12 cellular contexts compared by ENCODE assay signal in genomic region chr3:146507331-146508120, GRCh38. TPM values are rescaled to one million over a fixed set of nuclear protein-coding genes. Genes with fewer than 3 reads are reported as not detected.
DNase-seq lines count a peak whose midpoint lies in the region; ATAC-seq, FAIRE-seq and TF ChIP-seq lines count a peak whose summit lies in the region.
"Had no signal": no experiment of that assay in that cellular context is flagged by ENCODE, and none has a peak within 500 bp of the region (broad histone marks: within the 10 kb centered on the region; RNA-seq: fewer than 3 reads in every experiment).

No MANE protein-coding gene starts in this region.

- TF ChIP-seq POLR2A in H1 (IDR thresholded peaks at IDR 0.05; ENCODE audit: control extremely low read depth in 1 of 2, low read depth in 2 of 2, low read length in 2 of 2) (no peak), thyroid gland (IDR thresholded peaks at IDR 0.05) (no peak)

- H3K79me1 ChIP-seq in H1 (ENCODE audit: low read depth, low read length), result no peaks in the 10 kb centered on the region

- intact Hi-C loops in right cardiac atrium (cut with DNase I), result no loop called here
- intact Hi-C loops in left ventricle myocardium superior (cut with micrococcal nuclease), result no loop called here
- intact Hi-C loops in thyroid gland (cut with DNase I), result no loop called here

- H3K27ac ChIP-seq in right cardiac atrium (ENCODE audit: low read length) (peak overlapping the region; percentile 51), H1 (ENCODE audit: low read depth, low read length) (no peak overlapping the region), thyroid gland (peak overlapping the region in 1 of 3 donors; percentile 9)

- no peaks in the 10 kb centered on the region for H3K27me3 Mint-ChIP-seq in nephron (ENCODE audit: low read depth)
- H3K27me3 Mint-ChIP-seq: activated B cell treated with CpG ODN at 0.5 μM for 24 hours had no signal

- no peak overlapping the region for H3K56ac ChIP-seq in H1 (replicated peaks; ENCODE audit: insufficient read length, low read depth, low read length)

- ATAC-seq in right cardiac atrium, result peak in 1 of 2 donors; percentile 16
- ATAC-seq in left ventricle myocardium superior, result no peak
- ATAC-seq in GM18861 (IDR thresholded peaks at IDR 0.05; ENCODE audit: unreplicated experiment), result no peak

- no peak for FAIRE-seq in H1 (lab: Jason Lieb, UNC)

- H3K27ac Mint-ChIP-seq in nephron, result peak overlapping the region; percentile 70 to 88 (median 80)
- H3K27ac Mint-ChIP-seq: activated B cell treated with CpG ODN at 0.5 μM for 24 hours had no signal

- H3K9me3 Mint-ChIP-seq in nephron, result no peaks in the 10 kb centered on the region
- H3K9me3 Mint-ChIP-seq: activated B cell treated with CpG ODN at 0.5 μM for 24 hours had no signal

- no peak overlapping the region for H3K9ac ChIP-seq in H1 (replicated peaks in 1 of 4; ENCODE audit: extremely low read depth in 1 of 4, low read depth in 3 of 4, low read length in 3 of 4)

- no peak overlapping the region for H4K8ac ChIP-seq in H1 (ENCODE audit: extremely low read depth, insufficient read depth, low read length)

- H3K14ac ChIP-seq in H1 (ENCODE audit: insufficient read length), result no peak overlapping the region

- no peak overlapping the region for H4K5ac ChIP-seq in H1 (ENCODE audit: insufficient read length, low read depth, low read length)

- no peak overlapping the region for H3K4me3 Mint-ChIP-seq in nephron
- H3K4me3 Mint-ChIP-seq: activated B cell treated with CpG ODN at 0.5 μM for 24 hours had no signal

- CTCF ChIA-PET in H1 (lab: Charles Lee; ENCODE audit: partially characterized antibody), result interaction anchor here (1.5 kb wide), 1 partner anchor 19 kb away, joined by 3 read pairs; no protein-coding TSS in a partner anchor

- DNase-seq in right cardiac atrium, result no peak
- no peak for DNase-seq in left ventricle myocardium superior
- no peak for DNase-seq in H1 (ENCODE audit: low read depth in 1 of 2, low spot score in 2 of 2)
- no peak for DNase-seq in thyroid gland
- no peak for DNase-seq in iPS-NIHi7 (ENCODE audit: extremely low spot score)
- no peak for DNase-seq in H7
- DNase-seq: activated B cell treated with CpG ODN at 0.5 μM for 24 hours, cortex of kidney, DMS 273 treated with DMSO at 0.1 percent for 48 hours had no signal

- H3K4me3 ChIP-seq in right cardiac atrium (ENCODE audit: low read length), result no peak overlapping the region
- H3K4me3 ChIP-seq in H1 (ENCODE audit: extremely low read depth in 1 of 4, insufficient read depth in 2 of 4, low read depth in 3 of 4, low read length in 4 of 4), result no peak overlapping the region
- H3K4me3 ChIP-seq in thyroid gland (replicated peaks in 1 of 3), result no peak overlapping the region
- H3K4me3 ChIP-seq in H7 (ENCODE audit: insufficient read depth, low read depth, low read length), result no peak overlapping the region

- H3K23ac ChIP-seq in H1 (ENCODE audit: insufficient read length), result no peak overlapping the region

- POLR2A ChIA-PET in H1 (lab: Charles Lee; ENCODE audit: partially characterized antibody), result interaction anchor here (1.0 kb wide), 1 partner anchor 37 kb away, joined by 3 read pairs; the partner anchor contains the start of gene PLSCR1

- H3K18ac ChIP-seq in H1 (ENCODE audit: extremely low read depth, low read length), result peak overlapping the region; percentile 66; the same call in 1 of the 2 replicates

- no peak overlapping the region for H3K4me2 ChIP-seq in H1 (ENCODE audit: insufficient read depth in 1 of 2, low read depth in 2 of 2, low read length in 2 of 2)

- no peaks in the 10 kb centered on the region for H3K27me3 ChIP-seq in right cardiac atrium (ENCODE audit: control insufficient read depth, insufficient read depth)
- no peaks in the 10 kb centered on the region for H3K27me3 ChIP-seq in H1 (replicated peaks in 1 of 4; ENCODE audit: control insufficient read depth in 3 of 4, extremely low read depth in 1 of 4, insufficient read depth in 3 of 4, low read length in 3 of 4)
- no peaks in the 10 kb centered on the region for H3K27me3 ChIP-seq in thyroid gland
- H3K27me3 ChIP-seq in H7 (ENCODE audit: control insufficient read depth, insufficient read depth, low read length), result no peaks in the 10 kb centered on the region

- H4K91ac ChIP-seq in H1 (replicated peaks; ENCODE audit: insufficient read length, low read length), result peak overlapping the region; percentile 70

- H3K23me2 ChIP-seq in H1 (ENCODE audit: low read depth, low read length), result no peaks in the 10 kb centered on the region; the same call in 1 of the 2 replicates

- no peak overlapping the region; the same call in 1 of the 2 replicates for H2AK5ac ChIP-seq in H1 (ENCODE audit: low read depth, low read length)

- no peak for TF ChIP-seq RAD21 in H1 (IDR thresholded peaks at IDR 0.05 in 1 of 2, conservative IDR thresholded peaks at IDR 0.05 in 1 of 2; ENCODE audit: low read depth in 2 of 2, low read length in 2 of 2)

- no peak overlapping the region for H2AFZ ChIP-seq in H1 (ENCODE audit: low read length)

- no peak overlapping the region for H3K4ac ChIP-seq in H1 (replicated peaks; ENCODE audit: insufficient read length, low read depth, low read length)

- H3K4me1 ChIP-seq in right cardiac atrium (ENCODE audit: control insufficient read depth, insufficient read depth, low read length) (no peaks in the 10 kb centered on the region), H1 (replicated peaks in 1 of 4; ENCODE audit: control insufficient read depth in 3 of 4, insufficient read depth in 4 of 4, low read length in 3 of 4) (peaks cover 0 to 7% (median 6%) of the 10 kb centered on the region in 4 experiments; a peak in 4 of 7 replicates), thyroid gland (no peaks in the 10 kb centered on the region)

- H2BK5ac ChIP-seq in H1 (ENCODE audit: low read depth, low read length), result peak overlapping the region; percentile 81; the same call in 1 of the 2 replicates

- TF ChIP-seq EP300 in H1 (IDR thresholded peaks at IDR 0.05; ENCODE audit: borderline replicate concordance in 1 of 2, low read depth in 2 of 2, low read length in 2 of 2), result no peak

- TF ChIP-seq CTCF in H1 (IDR thresholded peaks at IDR 0.05; ENCODE audit: control extremely low read depth in 1 of 3, insufficient read depth in 1 of 3, low read depth in 1 of 3, low read length in 3 of 3) (no peak), nephron (IDR thresholded peaks at IDR 0.05; ENCODE audit: unreplicated experiment in 3 of 3) (no peak), thyroid gland (IDR thresholded peaks at IDR 0.05) (no peak)

- H2BK20ac ChIP-seq in H1 (ENCODE audit: low read length), result 0 out of 2 replicates have a peak overlapping the region, but pooled peaks have one; percentile 37

- H3K36me3 Mint-ChIP-seq in nephron (ENCODE audit: low read depth), result no peaks in the 10 kb centered on the region

- peak overlapping the region; percentile 65; the same call in 1 of the 2 replicates for H2BK15ac ChIP-seq in H1 (ENCODE audit: low read length)

- H3K79me2 ChIP-seq in H1 (ENCODE audit: control insufficient read depth in 1 of 2, insufficient read depth in 2 of 2, low read length in 2 of 2), result no peaks in the 10 kb centered on the region

- H2BK12ac ChIP-seq in H1 (ENCODE audit: low read depth, low read length), result no peak overlapping the region

- H3K4me1 Mint-ChIP-seq in nephron, result peaks cover 12% of the 10 kb centered on the region

- H3K9me3 ChIP-seq in right cardiac atrium (ENCODE audit: control insufficient read depth, low read length), result no peaks in the 10 kb centered on the region
- H3K9me3 ChIP-seq in H1 (ENCODE audit: insufficient read depth in 2 of 2, low read depth in 1 of 2, low read length in 1 of 2), result no peaks in the 10 kb centered on the region
- no peaks in the 10 kb centered on the region for H3K9me3 ChIP-seq in thyroid gland

- H3K36me3 ChIP-seq in H1 (ENCODE audit: control insufficient read depth in 2 of 4, insufficient read depth in 4 of 4, low read length in 3 of 4), result no peaks in the 10 kb centered on the region; a peak in 2 of 8 replicates
- no peaks in the 10 kb centered on the region for H3K36me3 ChIP-seq in thyroid gland
- H3K36me3 ChIP-seq in H7 (replicated peaks; ENCODE audit: control insufficient read depth, insufficient read depth, low read length), result no peaks in the 10 kb centered on the region

- 83% methylated on average over 1 of the region's 1 CpG for WGBS in right cardiac atrium
- 89% methylated on average over 1 of the region's 1 CpG; no CpG with 5 or more reads in 1 of the 2 experiments for WGBS in H1 (ENCODE audit: extremely low coverage in 1 of 2, insufficient coverage in 1 of 2, insufficient read length in 1 of 2, insufficient replicate concordance in 2 of 2, low coverage in 1 of 2, low lambda C conversion rate in 2 of 2, missing lambda C conversion rate in 1 of 2), 2 experiments
- 94 to 98% methylated on average over 1 of the region's 1 CpG for WGBS in thyroid gland, 2 donors

- H2BK120ac ChIP-seq in H1 (replicated peaks; ENCODE audit: low read depth, low read length), result no peak overlapping the region

- no peaks in the 10 kb centered on the region for H4K20me1 ChIP-seq in H1 (replicated peaks in 1 of 2; ENCODE audit: control insufficient read depth in 1 of 2, insufficient read depth in 2 of 2, low read length in 2 of 2)

RNA-seq across cellular contexts. Expression of gene PLSCR1, which starts 36.9 kb away (rescaled TPM):
- total RNA-seq in right cardiac atrium, result 10 to 100 TPM; 29.2 to 66.9 (median 32.8) TPM
- polyA plus RNA-seq in right cardiac atrium, result 20.8 TPM
- total RNA-seq in left ventricle myocardium superior, result 23.6 TPM
- 48.3 and 48.5 TPM in 2 replicates for total RNA-seq in H1 (2021; fragmentation: NEBNext Ultra II Directional; extraction: Animal tissue kit (Norgen Biotek cat#: 25700))
- polyA plus RNA-seq in H1 (2011; rRNA removed), result 30.4 and 32.2 TPM in 2 replicates
- polyA plus RNA-seq in H1 (2011; cell fraction: cytosol; rRNA removed), result 38.8 TPM
- 40.4 TPM for polyA plus RNA-seq in H1 (2011; cell fraction: nucleus; rRNA removed)
- 27.5 to 38.0 TPM (median 33.7 TPM) in 4 replicates for polyA plus RNA-seq in H1 (2012, experiment 1 of 2)
- polyA plus RNA-seq in H1 (2012, experiment 2 of 2), result 9.5 TPM
- polyA plus RNA-seq in H1 (2013, experiment 1 of 2), result 26.9 TPM
- 27.4 TPM for polyA plus RNA-seq in H1 (2013, experiment 2 of 2)
- polyA minus RNA-seq in H1 (2011; rRNA and poly(A)+ RNA removed), result 25.0 and 32.9 TPM in 2 replicates
- 19.1 TPM for polyA minus RNA-seq in H1 (2011; cell fraction: cytosol; rRNA and poly(A)+ RNA removed)
- 55.5 TPM for polyA minus RNA-seq in H1 (2011; cell fraction: nucleus; rRNA and poly(A)+ RNA removed)
- 100 to 1,000 TPM in 1 of 4 donors, 10 to 100 TPM in 3; 57.6 to 103 (median 77.3) TPM for total RNA-seq in thyroid gland
- 60.2 and 75.2 TPM in 2 replicates for total RNA-seq in H7 (2014; rRNA removed; shearing (Covaris generic))

RNA-seq across cellular contexts. Expression of gene PLSCR2, which starts 38.2 kb away (rescaled TPM):
- total RNA-seq in right cardiac atrium (under 1 TPM in 1 of 4 donors, not detected in 3; 0.23 TPM), left ventricle myocardium superior (not detected), thyroid gland (not detected)
- polyA plus RNA-seq in right cardiac atrium (not detected), H1 (2011; rRNA removed) (not detected in 2 replicates)
- total RNA-seq in H1 (2021; fragmentation: NEBNext Ultra II Directional; extraction: Animal tissue kit (Norgen Biotek cat#: 25700)), result not detected in 2 replicates
- not detected for polyA plus RNA-seq in H1 (2011; cell fraction: cytosol; rRNA removed)
- not detected for polyA plus RNA-seq in H1 (2011; cell fraction: nucleus; rRNA removed)
- not detected in 4 replicates for polyA plus RNA-seq in H1 (2012, experiment 1 of 2)
- not detected for polyA plus RNA-seq in H1 (2012, experiment 2 of 2)
- not detected for polyA plus RNA-seq in H1 (2013, experiment 1 of 2)
- not detected for polyA plus RNA-seq in H1 (2013, experiment 2 of 2)
- polyA minus RNA-seq in H1 (2011; rRNA and poly(A)+ RNA removed), result 0.12 TPM in 1 of 2 replicates, not detected in the other
- not detected for polyA minus RNA-seq in H1 (2011; cell fraction: cytosol; rRNA and poly(A)+ RNA removed)
- not detected for polyA minus RNA-seq in H1 (2011; cell fraction: nucleus; rRNA and poly(A)+ RNA removed)
- 5.1 TPM in 1 of 2 replicates, not detected in the other for total RNA-seq in H7 (2014; rRNA removed; shearing (Covaris generic))
- total RNA-seq: activated B cell treated with CpG ODN at 0.5 μM for 24 hours had no signal
- polyA plus RNA-seq: neural cell had no signal
